Comparison of ENCODE assay signal across 13 cellular contexts in genomic region chr15:81575436-81576123, GRCh38.
DNase-seq lines count a peak whose midpoint lies in the region; ATAC-seq and TF ChIP-seq lines count a peak whose summit lies in the region.
"Had no signal": no experiment of that assay in that cellular context is flagged by ENCODE, and none has a peak within 500 bp of the region (broad histone marks: within the 10 kb centered on the region; RNA-seq: fewer than 3 reads in every experiment).

No MANE protein-coding gene starts in this region.

- no peaks in the 10 kb centered on the region for H3K79me1 ChIP-seq in neuronal stem cell (ENCODE audit: low read depth, low read length)

- no peak overlapping the region for H2AK5ac ChIP-seq in neuronal stem cell (ENCODE audit: low read depth, low read length)

- no peak overlapping the region for H2BK15ac ChIP-seq in neuronal stem cell (ENCODE audit: low read length)

- H4K91ac ChIP-seq in neuronal stem cell (ENCODE audit: low read depth, low read length, poor library complexity), result no peak overlapping the region

- DNase-seq in NCI-H1105 treated with DMSO at 0.1 percent for 48 hours (lab: John Stamatoyannopoulos, UW) (peak; percentile 68), NCI-H748 treated with DMSO at 0.1 percent for 48 hours (lab: John Stamatoyannopoulos, UW) (peak; percentile 83), foreskin keratinocyte (peak; percentile 73 to 89), neuronal stem cell (ENCODE audit: low spot score) (no peak), SW480 (ENCODE audit: low spot score) (no peak)
- no peak for DNase-seq in activated T-cell treated with anti-CD3 and anti-CD28 coated beads, Interleukin-2, amount 50 U/mL, for 24 hours
- DNase-seq: activated CD8-positive, alpha-beta T cell treated with anti-CD3 and anti-CD28 coated beads, Interleukin-2, amount 10 ng/mL, durations not matched to agents 7 days and 5 days; naive thymus-derived CD4-positive, alpha-beta T cell; transverse colon had no signal

- H3K27ac Mint-ChIP-seq in activated T-cell treated with anti-CD3 and anti-CD28 coated beads, Interleukin-2, amount 50 U/mL, for 24 hours, result no peak overlapping the region
- H3K27ac Mint-ChIP-seq: activated CD8-positive, alpha-beta T cell treated with anti-CD3 and anti-CD28 coated beads, Interleukin-2, amount 10 ng/mL, durations not matched to agents 7 days and 5 days; activated naive CD8-positive, alpha-beta T cell; naive thymus-derived CD4-positive, alpha-beta T cell had no signal

- ATAC-seq in foreskin keratinocyte (peak; percentile 66), GM21360 (IDR thresholded peaks at IDR 0.05; ENCODE audit: unreplicated experiment) (no peak)
- ATAC-seq: activated CD8-positive, alpha-beta T cell treated with anti-CD3 and anti-CD28 coated beads, Interleukin-2, amount 10 ng/mL, durations not matched to agents 7 days and 5 days; naive thymus-derived CD4-positive, alpha-beta T cell had no signal

- no peak overlapping the region for H3K23ac ChIP-seq in neuronal stem cell (ENCODE audit: low read depth, low read length, poor library complexity)

- H3K27me3 ChIP-seq in BLaER1 treated with 17β-estradiol and CSF1 and Interleukin-3, amounts not matched to agents 10 nM and 100 nM, result no peaks in the 10 kb centered on the region
- peaks cover 4% of the 10 kb centered on the region for H3K27me3 ChIP-seq in foreskin keratinocyte
- no peaks in the 10 kb centered on the region for H3K27me3 ChIP-seq in neuronal stem cell (ENCODE audit: control insufficient read depth in 3 of 3, insufficient read depth in 3 of 3, low read depth in 1 of 3, low read length in 3 of 3)
- H3K27me3 ChIP-seq: transverse colon had no signal

- no peaks in the 10 kb centered on the region for H3K36me3 Mint-ChIP-seq in activated T-cell treated with anti-CD3 and anti-CD28 coated beads, Interleukin-2, amount 50 U/mL, for 24 hours (ENCODE audit: low read depth)
- H3K36me3 Mint-ChIP-seq: naive thymus-derived CD4-positive, alpha-beta T cell had no signal

- H3K9ac ChIP-seq in BLaER1 treated with 17β-estradiol and CSF1 and Interleukin-3, amounts not matched to agents 10 nM and 100 nM, result no peak overlapping the region
- H3K9ac ChIP-seq in neuronal stem cell (ENCODE audit: low read depth, low read length, poor library complexity), result no peak overlapping the region

- WGBS in neuronal stem cell (ENCODE audit: extremely low coverage in 2 of 2, insufficient read length in 2 of 2, insufficient replicate concordance in 1 of 2), 2 donors, result no CpG with 5 or more reads among the region's 7 CpGs

- H2BK12ac ChIP-seq in neuronal stem cell (ENCODE audit: low read length), result no peak overlapping the region

- no peak overlapping the region for H4K8ac ChIP-seq in neuronal stem cell (ENCODE audit: low read depth, low read length)

- H3K4me1 Mint-ChIP-seq in activated T-cell treated with anti-CD3 and anti-CD28 coated beads, Interleukin-2, amount 50 U/mL, for 24 hours (ENCODE audit: low read depth), result peaks cover 4% of the 10 kb centered on the region
- H3K4me1 Mint-ChIP-seq: naive thymus-derived CD4-positive, alpha-beta T cell had no signal

- H3K36me3 ChIP-seq in BLaER1 treated with 17β-estradiol and CSF1 and Interleukin-3, amounts not matched to agents 10 nM and 100 nM, result no peaks in the 10 kb centered on the region
- H3K36me3 ChIP-seq in neuronal stem cell (replicated peaks in 1 of 2; ENCODE audit: control insufficient read depth in 2 of 2, insufficient read depth in 2 of 2, low read length in 2 of 2), result no peaks in the 10 kb centered on the region
- H3K36me3 ChIP-seq: transverse colon had no signal

- H4K20me1 ChIP-seq in BLaER1 treated with 17β-estradiol and CSF1 and Interleukin-3, amounts not matched to agents 10 nM and 100 nM, result no peaks in the 10 kb centered on the region

- H3K18ac ChIP-seq in neuronal stem cell (ENCODE audit: low read length), result no peak overlapping the region

- no peak overlapping the region for H2AFZ ChIP-seq in neuronal stem cell (ENCODE audit: low read length)

- no peak overlapping the region for H3K4me3 ChIP-seq in BLaER1 treated with 17β-estradiol and CSF1 and Interleukin-3, amounts not matched to agents 10 nM and 100 nM
- H3K4me3 ChIP-seq in neuronal stem cell (ENCODE audit: low read length in 2 of 2), result no peak overlapping the region
- H3K4me3 ChIP-seq: coronary artery, transverse colon had no signal

- no peak overlapping the region for H3K4me3 Mint-ChIP-seq in activated T-cell treated with anti-CD3 and anti-CD28 coated beads, Interleukin-2, amount 50 U/mL, for 24 hours
- H3K4me3 Mint-ChIP-seq: activated CD8-positive, alpha-beta T cell treated with anti-CD3 and anti-CD28 coated beads, Interleukin-2, amount 10 ng/mL, durations not matched to agents 7 days and 5 days; activated naive CD8-positive, alpha-beta T cell; naive thymus-derived CD4-positive, alpha-beta T cell had no signal

- H3K9me3 ChIP-seq in BLaER1 treated with 17β-estradiol and CSF1 and Interleukin-3, amounts not matched to agents 10 nM and 100 nM (replicated peaks in 1 of 11), result peaks cover 0 to 5% (median 0%) of the 10 kb centered on the region in 11 experiments; a peak in 4 of 22 replicates
- H3K9me3 ChIP-seq in neuronal stem cell (replicated peaks in 1 of 2; ENCODE audit: control insufficient read depth in 2 of 2, insufficient read depth in 1 of 2, low read depth in 1 of 2, low read length in 2 of 2), result no peaks in the 10 kb centered on the region
- H3K9me3 ChIP-seq: transverse colon had no signal

- no peak for TF ChIP-seq CTCF in foreskin keratinocyte (conservative IDR thresholded peaks at IDR 0.05)

- no peak overlapping the region for H3K27ac ChIP-seq in BLaER1 treated with 17β-estradiol and CSF1 and Interleukin-3, amounts not matched to agents 10 nM and 100 nM
- no peak overlapping the region for H3K27ac ChIP-seq in foreskin keratinocyte
- H3K27ac ChIP-seq in neuronal stem cell (replicated peaks; ENCODE audit: low read length), result no peak overlapping the region
- H3K27ac ChIP-seq: coronary artery, transverse colon had no signal

- H3K4me1 ChIP-seq in BLaER1 treated with 17β-estradiol and CSF1 and Interleukin-3, amounts not matched to agents 10 nM and 100 nM, result peaks cover 0 to 20% (median 16%) of the 10 kb centered on the region in 10 experiments; a peak in 14 of 20 replicates
- H3K4me1 ChIP-seq in foreskin keratinocyte (peaks cover 4% of the 10 kb centered on the region), neuronal stem cell (ENCODE audit: control insufficient read depth in 2 of 2, insufficient read depth in 1 of 2, low read depth in 1 of 2, low read length in 2 of 2) (peaks cover 0 to 2% of the 10 kb centered on the region in 2 donors)
- H3K4me1 ChIP-seq: transverse colon had no signal

- peak overlapping the region in 7 of 11 experiments; percentile 13 to 63 (median 38); a peak in 12 of 22 replicates for H3K4me2 ChIP-seq in BLaER1 treated with 17β-estradiol and CSF1 and Interleukin-3, amounts not matched to agents 10 nM and 100 nM
- no peak overlapping the region for H3K4me2 ChIP-seq in neuronal stem cell (ENCODE audit: insufficient read depth, low read length, poor library complexity, severe bottlenecking)

- H3K14ac ChIP-seq in neuronal stem cell (ENCODE audit: low read length), result no peak overlapping the region

- H2BK120ac ChIP-seq in neuronal stem cell (ENCODE audit: low read depth, low read length), result no peak overlapping the region

- H3K27me3 Mint-ChIP-seq in activated T-cell treated with anti-CD3 and anti-CD28 coated beads, Interleukin-2, amount 50 U/mL, for 24 hours, result peaks cover 40% of the 10 kb centered on the region

- no peaks in the 10 kb centered on the region for H3K9me3 Mint-ChIP-seq in activated T-cell treated with anti-CD3 and anti-CD28 coated beads, Interleukin-2, amount 50 U/mL, for 24 hours

- no peak overlapping the region for H2BK5ac ChIP-seq in neuronal stem cell (ENCODE audit: low read length)

- no peak overlapping the region for H3K4ac ChIP-seq in neuronal stem cell (ENCODE audit: low read length)

Comparison
In these comparisons a context has a peak if more than half of its experiments do, and no peak if none do; other contexts are left out.
1. DNase-seq: peak in NCI-H1105 treated with DMSO at 0.1 percent for 48 hours (single experiment), NCI-H748 treated with DMSO at 0.1 percent for 48 hours (single experiment) and foreskin keratinocyte (2 of 2); none in neuronal stem cell (single experiment), activated T-cell treated with anti-CD3 and anti-CD28 coated beads, Interleukin-2, amount 50 U/mL, for 24 hours (single experiment) and SW480 (single experiment).